In the genomic region with DNA sequence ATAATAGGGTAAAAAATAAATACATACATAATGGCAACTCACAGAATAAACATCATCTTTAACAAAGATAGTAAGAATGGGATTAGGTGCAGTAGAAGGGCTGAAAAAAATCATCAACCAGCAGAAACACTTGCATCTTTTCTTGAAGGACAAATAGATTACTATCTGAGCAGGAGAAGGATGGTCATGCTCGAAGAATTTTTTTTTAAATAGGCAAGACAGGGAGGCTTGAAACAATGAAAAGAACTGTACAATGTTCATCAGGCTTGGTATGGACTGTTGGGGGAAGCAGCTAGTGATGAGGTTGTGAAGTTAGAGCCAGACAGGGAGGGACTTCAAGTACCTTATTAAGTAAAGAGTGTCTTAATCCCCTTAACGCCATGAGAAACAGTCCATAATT, we compare ENCODE assay signal across 19 cellular contexts.
DNase-seq lines count a peak whose midpoint lies in the region; ATAC-seq and TF ChIP-seq lines count a peak whose summit lies in the region.
"Had no signal": no experiment of that assay in that cellular context is flagged by ENCODE, and none has a peak within 500 bp of the region (broad histone marks: within the 10 kb centered on the region; RNA-seq: fewer than 3 reads in every experiment).

No MANE protein-coding gene starts in this region.

- H3K36me3 ChIP-seq in fibroblast of lung (ENCODE audit: control insufficient read depth, insufficient read depth, low read length) (no peaks in the 10 kb centered on the region), endodermal cell (ENCODE audit: control insufficient read depth, insufficient read depth, low read length) (no peaks in the 10 kb centered on the region)
- H3K36me3 ChIP-seq: BLaER1 treated with 17β-estradiol and CSF1 and Interleukin-3, amounts not matched to agents 10 nM and 100 nM had no signal

- peak; percentile 24; the same call in 2 of the 3 replicates for ATAC-seq in SK-N-SH treated with all-trans-retinoic acid at 6 μM for 48 hours
- ATAC-seq: CD8-positive, alpha-beta T cell; GM23338; HCT116 had no signal

- TF ChIP-seq CTCF in AG04449 (IDR thresholded peaks at IDR 0.05; ENCODE audit: insufficient read depth, low read length, missing control alignments) (no peak), HFFc6 (IDR thresholded peaks at IDR 0.05) (no peak), fibroblast of lung (conservative IDR thresholded peaks at IDR 0.05 in 1 of 2, IDR thresholded peaks at IDR 0.05 in 1 of 2; ENCODE audit: low read depth in 1 of 2, low read length in 2 of 2) (no peak), endodermal cell (conservative IDR thresholded peaks at IDR 0.05) (no peak)

- H3K4me1 ChIP-seq in fibroblast of lung (ENCODE audit: control insufficient read depth, extremely low read depth, insufficient read depth, low read length) (peaks cover 30% of the 10 kb centered on the region), endodermal cell (ENCODE audit: control insufficient read depth, insufficient read depth, low read length) (no peaks in the 10 kb centered on the region)
- H3K4me1 ChIP-seq: BLaER1 treated with 17β-estradiol and CSF1 and Interleukin-3, amounts not matched to agents 10 nM and 100 nM had no signal

- POLR2A ChIA-PET in AG04449 (lab: Yijun Ruan, JAX): interaction anchor here (1.3 kb wide), 1 partner anchor 77 kb away, joined by 3 read pairs; no protein-coding TSS in a partner anchor

- H3K79me2 ChIP-seq in fibroblast of lung (ENCODE audit: control insufficient read depth, insufficient read depth, low read length): no peaks in the 10 kb centered on the region

- H3K4me3 ChIP-seq in AG04449 (ENCODE audit: low read depth, low read length) (no peak overlapping the region), fibroblast of lung (replicated peaks in 1 of 4; ENCODE audit: control extremely low read depth in 1 of 4, insufficient read depth in 1 of 4, low read depth in 3 of 4, low read length in 4 of 4) (no peak overlapping the region), endodermal cell (ENCODE audit: low read length) (no peak overlapping the region)
- H3K4me3 ChIP-seq: BLaER1 treated with 17β-estradiol and CSF1 and Interleukin-3, amounts not matched to agents 10 nM and 100 nM; GM23338 had no signal

- H3K9me3 Mint-ChIP-seq in HFFc6 (no peaks in the 10 kb centered on the region), endodermal cell (no peaks in the 10 kb centered on the region)
- H3K9me3 Mint-ChIP-seq: CD8-positive, alpha-beta T cell; GM23338 had no signal

- peak overlapping the region; percentile 60 for H3K27ac ChIP-seq in fibroblast of lung (ENCODE audit: insufficient read depth, low read length)
- no peak overlapping the region for H3K27ac ChIP-seq in endodermal cell (ENCODE audit: low read depth, low read length)
- H3K27ac ChIP-seq: BLaER1 treated with 17β-estradiol and CSF1 and Interleukin-3, amounts not matched to agents 10 nM and 100 nM; KMS-11 had no signal

- H3K4me2 ChIP-seq in fibroblast of lung (ENCODE audit: extremely low read depth, insufficient read depth, low read length): no peak overlapping the region
- H3K4me2 ChIP-seq: BLaER1 treated with 17β-estradiol and CSF1 and Interleukin-3, amounts not matched to agents 10 nM and 100 nM; GM23338; KMS-11 had no signal

- H3K27ac Mint-ChIP-seq in HFFc6: peak overlapping the region; percentile 86
- H3K27ac Mint-ChIP-seq in endodermal cell: no peak overlapping the region
- H3K27ac Mint-ChIP-seq: CD8-positive, alpha-beta T cell; GM23338 had no signal

- H2AFZ ChIP-seq in fibroblast of lung (ENCODE audit: low read length): no peak overlapping the region
- H2AFZ ChIP-seq: GM23338 had no signal

- H4K20me1 ChIP-seq in fibroblast of lung (ENCODE audit: control insufficient read depth, extremely low read depth, insufficient read depth, low read length): no peaks in the 10 kb centered on the region
- H4K20me1 ChIP-seq: BLaER1 treated with 17β-estradiol and CSF1 and Interleukin-3, amounts not matched to agents 10 nM and 100 nM had no signal

- H3K9ac ChIP-seq in fibroblast of lung (ENCODE audit: insufficient read depth, low read length) (no peak overlapping the region), endodermal cell (ENCODE audit: extremely low read depth, low read length, poor library complexity, severe bottlenecking) (no peak overlapping the region)
- H3K9ac ChIP-seq: BLaER1 treated with 17β-estradiol and CSF1 and Interleukin-3, amounts not matched to agents 10 nM and 100 nM; KMS-11 had no signal

- DNase-seq in AG04449 (ENCODE audit: low read depth, low spot score) (peak; percentile 49), HFFc6 (peak; percentile 62), fibroblast of lung (ENCODE audit: low read depth in 2 of 2) (peak in 1 of 2 donors; percentile 39), endodermal cell (no peak), AG08395 (ENCODE audit: low spot score) (no peak), middle frontal gyrus (ENCODE audit: extremely low spot score, low spot score) (no peak)
- no peak for DNase-seq in stimulated activated CD4-positive, alpha-beta T cell treated with anti-CD3 and anti-CD28 coated beads, Interleukin-1b, Interleukin-23, amount 100 ng/mL, for 48 hours
- DNase-seq: 8988T; CD8-positive, alpha-beta T cell; DMS79; NCI-H1417 treated with DMSO at 0.1 percent for 48 hours; NCI-H187 treated with DMSO at 0.1 percent for 48 hours; NCI-H345; NCI-H526 had no signal

- H3K9me3 ChIP-seq in fibroblast of lung (ENCODE audit: control insufficient read depth, insufficient read depth, low read depth, low read length) (no peaks in the 10 kb centered on the region), endodermal cell (ENCODE audit: control insufficient read depth, low read length) (no peaks in the 10 kb centered on the region)

- H3K36me3 Mint-ChIP-seq in HFFc6 (ENCODE audit: low read depth) (peaks cover 5% of the 10 kb centered on the region; the same call in 1 of the 2 replicates), endodermal cell (ENCODE audit: low read depth) (no peaks in the 10 kb centered on the region)
- H3K36me3 Mint-ChIP-seq: CD8-positive, alpha-beta T cell had no signal

- H3K4me3 Mint-ChIP-seq in HFFc6: peak overlapping the region; percentile 40
- H3K4me3 Mint-ChIP-seq in endodermal cell: no peak overlapping the region
- H3K4me3 Mint-ChIP-seq: CD8-positive, alpha-beta T cell; GM23338 had no signal

- peaks cover 3% of the 10 kb centered on the region for H3K4me1 Mint-ChIP-seq in HFFc6 (ENCODE audit: low read depth)
- peaks cover 2% of the 10 kb centered on the region for H3K4me1 Mint-ChIP-seq in endodermal cell
- H3K4me1 Mint-ChIP-seq: GM23338 had no signal

- H3K27me3 ChIP-seq in fibroblast of lung (ENCODE audit: control insufficient read depth, insufficient read depth, low read length): no peaks in the 10 kb centered on the region
- H3K27me3 ChIP-seq in endodermal cell (ENCODE audit: control insufficient read depth, insufficient read depth, low read length, poor library complexity, severe bottlenecking): no peaks in the 10 kb centered on the region
- H3K27me3 ChIP-seq: BLaER1 treated with 17β-estradiol and CSF1 and Interleukin-3, amounts not matched to agents 10 nM and 100 nM had no signal

- 86 to 97% methylated on average over 1 to 2 of the region's 2 CpGs for WGBS in endodermal cell (ENCODE audit: insufficient coverage in 1 of 2, insufficient read length in 1 of 2), 2 experiments

- CTCF ChIA-PET in AG04449 (lab: Yijun Ruan, JAX): no interaction called here

- no peaks in the 10 kb centered on the region; the same call in 1 of the 2 replicates for H3K27me3 Mint-ChIP-seq in HFFc6 (ENCODE audit: insufficient read depth)
- no peaks in the 10 kb centered on the region for H3K27me3 Mint-ChIP-seq in endodermal cell (ENCODE audit: insufficient read depth)

TF ChIP-seq in SK-N-SH treated with all-trans-retinoic acid at 6 μM for 48 hours, 23 proteins besides CTCF, POLR2A, EP300 and RAD21 (continues in another document):
- TF ChIP-seq POU6F1 (CRISPR knock-in tag; IDR thresholded peaks at IDR 0.05; ENCODE audit: borderline replicate concordance, low read depth) (no peak), CSDC2 (CRISPR knock-in tag; IDR thresholded peaks at IDR 0.05) (no peak), ZC3H10 (CRISPR knock-in tag; IDR thresholded peaks at IDR 0.05) (no peak), BACH2 (CRISPR knock-in tag; IDR thresholded peaks at IDR 0.05; ENCODE audit: borderline replicate concordance) (no peak), TSHZ2 (CRISPR knock-in tag; IDR thresholded peaks at IDR 0.05) (no peak), ZFP30 (CRISPR knock-in tag; IDR thresholded peaks at IDR 0.05) (no peak), RARB (CRISPR knock-in tag; IDR thresholded peaks at IDR 0.05) (no peak)

Comparison
In these comparisons a context has a peak if more than half of its experiments do, and no peak if none do; other contexts are left out.
1. DNase-seq: peak in AG04449 (single experiment) and HFFc6 (single experiment); none in endodermal cell (single experiment), AG08395 (single experiment), stimulated activated CD4-positive, alpha-beta T cell treated with anti-CD3 and anti-CD28 coated beads, Interleukin-1b, Interleukin-23, amount 100 ng/mL, for 48 hours (single experiment) and middle frontal gyrus (single experiment).